22 cellular contexts compared by ENCODE assay signal in the genomic region with DNA sequence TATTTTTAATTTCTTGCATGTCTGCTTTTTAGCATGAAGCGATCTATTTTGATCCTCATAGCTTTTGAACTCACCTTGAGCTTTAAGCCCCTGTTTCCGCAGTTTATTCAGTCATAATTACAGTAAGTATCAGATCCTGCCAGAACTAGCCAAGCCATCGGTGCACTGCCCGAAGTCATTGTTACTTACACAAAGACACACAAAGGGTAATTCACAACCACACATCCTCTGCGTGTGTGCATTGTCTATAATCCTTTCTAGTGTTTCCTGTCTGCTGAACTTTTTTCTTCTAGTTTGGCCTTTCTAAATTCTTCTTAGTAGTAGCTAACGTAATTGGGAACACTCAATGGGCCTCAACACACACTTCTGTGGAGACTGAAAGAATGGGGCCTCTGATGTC.
"Had no signal": no experiment of that assay in that cellular context is flagged by ENCODE, and none has a peak within 500 bp of the region (broad histone marks: within the 10 kb centered on the region; RNA-seq: fewer than 3 reads in every experiment).

No MANE protein-coding gene starts in this region.

- H3K9me3 ChIP-seq: esophagus squamous epithelium, gastrocnemius medialis, sigmoid colon, thyroid gland had no signal

- H3K4me3 ChIP-seq: esophagus squamous epithelium, gastrocnemius medialis, sigmoid colon, thyroid gland had no signal

- H3K9me3 Mint-ChIP-seq: stimulated activated naive CD8-positive, alpha-beta T cell treated with anti-CD3 and anti-CD28 coated beads, Interleukin-15, Interleukin-2, amounts not matched to agents 100 ng/mL and 50 ng/mL, for 24 hours; T-helper 2 cell treated with Interferon-gamma antibody and Interleukin-4, amounts not matched to agents 5 μg/mL and 100 μg/mL, for 36 hours had no signal

- H3K27ac ChIP-seq: esophagus squamous epithelium, gastrocnemius medialis, sigmoid colon, thyroid gland, WERI-Rb-1 had no signal

- ATAC-seq: gastrocnemius medialis, left cardiac atrium, SK-N-SH treated with all-trans-retinoic acid at 6 μM for 48 hours had no signal

- DNase-seq: activated CD4-positive, alpha-beta T cell treated with anti-CD3 and anti-CD28 coated beads, Interleukin-2, amount 50 U/mL, for 1 hour; activated CD4-positive, CD25-positive, alpha-beta regulatory T cell treated with anti-CD3 and anti-CD28 coated beads, Interleukin-2, amount 50 U/mL, for 72 hours; activated T-cell treated with anti-CD3 and anti-CD28 coated beads, Interleukin-2, amount 50 U/mL, for 1 hour; anterior cingulate cortex; effector memory CD4-positive, alpha-beta T cell; esophagus squamous epithelium; gastrocnemius medialis; hypothalamus; left cardiac atrium; mesenchymal stem cell; retina; sigmoid colon; stimulated activated CD4-positive, alpha-beta T cell treated with anti-CD3 and anti-CD28 coated beads, Interleukin-2, amount 100 ng/mL, for 48 hours; stimulated activated CD8-positive, alpha-beta memory T cell treated with anti-CD3 and anti-CD28 coated beads, Interleukin-4, amount 100 ng/mL, for 48 hours; substantia nigra; thyroid gland; WERI-Rb-1 had no signal

- H3K36me3 ChIP-seq: esophagus squamous epithelium, gastrocnemius medialis, sigmoid colon, thyroid gland, WERI-Rb-1 had no signal

- H3K27me3 Mint-ChIP-seq: stimulated activated naive CD8-positive, alpha-beta T cell treated with anti-CD3 and anti-CD28 coated beads, Interleukin-15, Interleukin-2, amounts not matched to agents 100 ng/mL and 50 ng/mL, for 24 hours had no signal

- H3K27me3 ChIP-seq: esophagus squamous epithelium, gastrocnemius medialis, sigmoid colon, thyroid gland had no signal

- H3K27ac Mint-ChIP-seq: brain; T-helper 2 cell treated with Interferon-gamma antibody and Interleukin-4, amounts not matched to agents 5 μg/mL and 100 μg/mL, for 36 hours had no signal

- H3K4me3 Mint-ChIP-seq: brain; stimulated activated naive CD8-positive, alpha-beta T cell treated with anti-CD3 and anti-CD28 coated beads, Interleukin-15, Interleukin-2, amounts not matched to agents 100 ng/mL and 50 ng/mL, for 24 hours; T-helper 2 cell treated with Interferon-gamma antibody and Interleukin-4, amounts not matched to agents 5 μg/mL and 100 μg/mL, for 36 hours had no signal

- H3K36me3 Mint-ChIP-seq: brain had no signal

- H3K4me1 ChIP-seq: sigmoid colon, thyroid gland had no signal

- FAIRE-seq: islet of Langerhans had no signal
